ENCODE assay signal across 19 cellular contexts in genomic region chr7:148588168-148588890, GRCh38. TPM values are rescaled to one million over a fixed set of nuclear protein-coding genes. Genes with fewer than 3 reads are reported as not detected.
DNase-seq lines count a peak whose midpoint lies in the region; ATAC-seq and TF ChIP-seq lines count a peak whose summit lies in the region.
"Had no signal": no experiment of that assay in that cellular context is flagged by ENCODE, and none has a peak within 500 bp of the region (broad histone marks: within the 10 kb centered on the region; RNA-seq: fewer than 3 reads in every experiment).

No MANE protein-coding gene starts in this region.

- H3K9me3 Mint-ChIP-seq in endodermal cell, result no peaks in the 10 kb centered on the region
- H3K9me3 Mint-ChIP-seq: CD4-positive, CD25-positive, alpha-beta regulatory T cell; T-helper 1 cell treated with Interleukin-12 subunit alpha and Interleukin-12 subunit beta and Interleukin-4 antibody, amounts not matched to agents 30 μg/mL and 1 μg/mL, for 36 hours had no signal

- TF ChIP-seq CTCF in MM.1S (IDR thresholded peaks at IDR 0.05; ENCODE audit: low read length) (no peak), endodermal cell (conservative IDR thresholded peaks at IDR 0.05) (no peak), BE2C (IDR thresholded peaks at IDR 0.05; ENCODE audit: low read depth, low read length) (no peak)

- ATAC-seq in HG03280 (IDR thresholded peaks at IDR 0.05; ENCODE audit: unreplicated experiment) (no peak), GM21447 (IDR thresholded peaks at IDR 0.05; ENCODE audit: unreplicated experiment) (no peak)
- ATAC-seq: HCT116, HepG2 had no signal

- H3K79me2 ChIP-seq in MM.1S (ENCODE audit: low read length), result no peaks in the 10 kb centered on the region

- H3K27ac ChIP-seq in MM.1S (ENCODE audit: low read length) (no peak overlapping the region), endodermal cell (ENCODE audit: low read depth, low read length) (peak overlapping the region; percentile 82)

- H3K27ac Mint-ChIP-seq in endodermal cell, result no peak overlapping the region
- H3K27ac Mint-ChIP-seq: T-helper 1 cell treated with Interleukin-12 subunit alpha and Interleukin-12 subunit beta and Interleukin-4 antibody, amounts not matched to agents 30 μg/mL and 1 μg/mL, for 36 hours had no signal

- H3K36me3 ChIP-seq in MM.1S (replicated peaks; ENCODE audit: insufficient read depth, low read length) (no peaks in the 10 kb centered on the region), endodermal cell (ENCODE audit: control insufficient read depth, insufficient read depth, low read length) (no peaks in the 10 kb centered on the region), BE2C (no peaks in the 10 kb centered on the region)

- DNase-seq in MM.1S (peak; percentile 4), NCI-H69 (lab: John Stamatoyannopoulos, UW) (peak; percentile 34), endodermal cell (no peak), cortex of kidney (lab: John Stamatoyannopoulos, UW) (no peak), BE2C (no peak)
- DNase-seq: Caco-2; CD4-positive, CD25-positive, alpha-beta regulatory T cell; DMS53; KG1; NCI-H187 treated with DMSO at 0.1 percent for 48 hours; NK-92 treated with Interleukin-12 subunit alpha and Interleukin-12 subunit beta, amount 100 ng/mL, for 24 hours; SHP77 had no signal

- no peaks in the 10 kb centered on the region for H3K27me3 ChIP-seq in MM.1S (replicated peaks; ENCODE audit: insufficient read depth, low read length)
- H3K27me3 ChIP-seq in endodermal cell (ENCODE audit: control insufficient read depth, insufficient read depth, low read length, poor library complexity, severe bottlenecking), result peaks cover 59% of the 10 kb centered on the region
- H3K27me3 ChIP-seq in BE2C, result peaks cover 7% of the 10 kb centered on the region

- no peak overlapping the region for H3K4me3 Mint-ChIP-seq in endodermal cell
- H3K4me3 Mint-ChIP-seq: CD4-positive, CD25-positive, alpha-beta regulatory T cell; T-helper 1 cell treated with Interleukin-12 subunit alpha and Interleukin-12 subunit beta and Interleukin-4 antibody, amounts not matched to agents 30 μg/mL and 1 μg/mL, for 36 hours had no signal

- peaks cover 10% of the 10 kb centered on the region; the same call in 1 of the 2 replicates for H3F3A ChIP-seq in MM.1S (ENCODE audit: insufficient read depth, low read length)

- H4K20me1 ChIP-seq in MM.1S (ENCODE audit: insufficient read depth, low read length), result no peaks in the 10 kb centered on the region

- H3K9me3 ChIP-seq in MM.1S (replicated peaks; ENCODE audit: insufficient read depth, low read length), result no peaks in the 10 kb centered on the region
- H3K9me3 ChIP-seq in endodermal cell (ENCODE audit: control insufficient read depth, low read length), result no peaks in the 10 kb centered on the region
- no peaks in the 10 kb centered on the region for H3K9me3 ChIP-seq in BE2C
- H3K9me3 ChIP-seq: Caco-2 had no signal

- no peak overlapping the region for H2AFZ ChIP-seq in MM.1S (ENCODE audit: low read length)

- no peaks in the 10 kb centered on the region for H3K9me2 ChIP-seq in MM.1S (replicated peaks; ENCODE audit: insufficient read depth, low read length)

- WGBS in endodermal cell (ENCODE audit: insufficient coverage in 1 of 2, insufficient read length in 1 of 2), 2 experiments, result 65 to 77% methylated on average over 8 to 13 of the region's 13 CpGs

- H3K4me1 Mint-ChIP-seq in endodermal cell, result peaks cover 24% of the 10 kb centered on the region

- H3K9ac ChIP-seq in MM.1S (ENCODE audit: low read length), result no peak overlapping the region
- no peak overlapping the region for H3K9ac ChIP-seq in endodermal cell (ENCODE audit: extremely low read depth, low read length, poor library complexity, severe bottlenecking)

- no peaks in the 10 kb centered on the region for H3K36me3 Mint-ChIP-seq in endodermal cell (ENCODE audit: low read depth)
- H3K36me3 Mint-ChIP-seq: CD4-positive, CD25-positive, alpha-beta regulatory T cell had no signal

- peaks cover 18% of the 10 kb centered on the region for H3K4me1 ChIP-seq in MM.1S (ENCODE audit: low read length)
- peaks cover 10% of the 10 kb centered on the region for H3K4me1 ChIP-seq in endodermal cell (ENCODE audit: control insufficient read depth, insufficient read depth, low read length)
- no peaks in the 10 kb centered on the region for H3K4me1 ChIP-seq in BE2C
- H3K4me1 ChIP-seq: Caco-2 had no signal

- H3K4me3 ChIP-seq in MM.1S (ENCODE audit: low read length) (no peak overlapping the region), endodermal cell (ENCODE audit: low read length) (no peak overlapping the region), BE2C (ENCODE audit: low read depth, low read length) (no peak overlapping the region)

- no peak overlapping the region for H3K4me2 ChIP-seq in MM.1S (ENCODE audit: low read depth, low read length)

- peaks cover 52% of the 10 kb centered on the region for H3K27me3 Mint-ChIP-seq in endodermal cell (ENCODE audit: insufficient read depth)

RNA-seq across cellular contexts. Expression of gene C7orf33, which starts 2.2 kb away (rescaled TPM):
- total RNA-seq in endodermal cell, result not detected
- not detected for polyA plus RNA-seq in endodermal cell (2013, experiment 1 of 2)
- not detected for polyA plus RNA-seq in endodermal cell (2013, experiment 2 of 2)
- polyA plus RNA-seq in BE2C (2012; ENCODE audit: insufficient read depth, insufficient read length, low read depth), result not detected
- total RNA-seq: CD4-positive, CD25-positive, alpha-beta regulatory T cell; HepG2; NCI-H460; OCI-LY7 had no signal
- polyA plus RNA-seq: CD4-positive, CD25-positive, alpha-beta regulatory T cell; HepG2 had no signal

Comparison
In these comparisons a context has a peak if more than half of its experiments do, and no peak if none do; other contexts are left out.
1. DNase-seq: peak in MM.1S (single experiment) and NCI-H69 (single experiment); none in endodermal cell (single experiment), cortex of kidney (single experiment) and BE2C (single experiment).